Comparison of ENCODE assay signal across 8 cellular contexts in genomic region chr12:101829639-101830390, GRCh38. TPM values are rescaled to one million over a fixed set of nuclear protein-coding genes. Genes with fewer than 3 reads are reported as not detected.
DNase-seq lines count a peak whose midpoint lies in the region; ATAC-seq and TF ChIP-seq lines count a peak whose summit lies in the region.

No MANE protein-coding gene starts in this region.

- H3K4me3 ChIP-seq in heart right ventricle (peak overlapping the region; percentile 74 to 95 (median 87)), skeletal muscle cell (ENCODE audit: low read depth, low read length) (peak overlapping the region; percentile 82)

- WGBS in heart right ventricle, 2 donors, result 6 to 7% methylated on average over 13 of the region's 13 CpGs

- H3K4me1 ChIP-seq in heart right ventricle, result peaks cover 0 to 52% (median 29%) of the 10 kb centered on the region in 9 donors

- peak overlapping the region; percentile 96 for H3K4me3 Mint-ChIP-seq in activated B cell treated with CpG ODN at 0.5 μM for 24 hours

- no peaks in the 10 kb centered on the region for H3K27me3 Mint-ChIP-seq in activated B cell treated with CpG ODN at 0.5 μM for 24 hours

- H3K36me3 Mint-ChIP-seq in activated B cell treated with CpG ODN at 0.5 μM for 24 hours (ENCODE audit: low read depth), result peaks cover 3% of the 10 kb centered on the region

- no peaks in the 10 kb centered on the region for H3K9me3 ChIP-seq in heart right ventricle

- peaks cover 41% of the 10 kb centered on the region for H3K4me1 Mint-ChIP-seq in activated B cell treated with CpG ODN at 0.5 μM for 24 hours

- ATAC-seq in HG02852 (IDR thresholded peaks at IDR 0.05; ENCODE audit: unreplicated experiment), result peak; percentile 3
- ATAC-seq in activated B cell treated with CpG ODN at 0.5 μM for 24 hours (ENCODE audit: low read depth), result no peak
- peak in 4 of 8 donors; percentile 6 to 23 (median 18) for ATAC-seq in heart right ventricle
- ATAC-seq in GM18867 (IDR thresholded peaks at IDR 0.05; ENCODE audit: unreplicated experiment), result no peak

- H3K27ac ChIP-seq in heart right ventricle, result peak overlapping the region; percentile 38 to 89 (median 87)

- H3K27me3 ChIP-seq in heart right ventricle, result no peaks in the 10 kb centered on the region

- DNase-seq in Caki2 (ENCODE audit: low read depth) (peak; percentile 19), activated B cell treated with CpG ODN at 0.5 μM for 24 hours (no peak), heart right ventricle (no peak), skeletal muscle cell (ENCODE audit: low read depth) (no peak), D341Med (ENCODE audit: low spot score) (no peak)
- DNase-seq in NK-92 treated with Interleukin-12 subunit alpha and Interleukin-12 subunit beta, amount 100 ng/mL, for 24 hours (lab: John Stamatoyannopoulos, UW), result no peak

- TF ChIP-seq CTCF in activated B cell treated with CpG ODN at 0.5 μM for 24 hours (IDR thresholded peaks at IDR 0.05), result no peak
- no peak for TF ChIP-seq CTCF in heart right ventricle (IDR thresholded peaks at IDR 0.05)

- intact Hi-C loops in activated B cell treated with CpG ODN at 0.5 μM for 24 hours (cut with micrococcal nuclease) (loop anchor here (1.0 to 5.0 kb wide), 11 partner anchors 35 to 1628 kb away; partner anchors contain the start of genes ACTR6, CHPT1 and WASHC3), heart right ventricle (cut with DNase I) (loop anchor here in 9 of 10 donors (2.0 to 10.0 kb wide), 11 partner anchors 38 to 415 kb away; partner anchors contain the start of genes DRAM1 (in 2 of the 9) and CHPT1 (in 1 of the 9))

- H3K9me3 Mint-ChIP-seq in activated B cell treated with CpG ODN at 0.5 μM for 24 hours, result no peaks in the 10 kb centered on the region

- CTCF ChIA-PET in activated B cell treated with CpG ODN at 0.5 μM for 24 hours (lab: Charles Lee), result interaction anchor here (0.6 to 6.5 kb wide), 13 partner anchors 10 to 423 kb away, joined by 3 to 50 read pairs (median 6); partner anchors contain the start of gene ARL1

- POLR2A ChIA-PET in activated B cell treated with CpG ODN at 0.5 μM for 24 hours (lab: Charles Lee), result interaction anchor here (0.6 to 3.0 kb wide), 14 partner anchors 9 to 423 kb away, joined by 3 to 16 read pairs (median 6); partner anchors contain the start of genes ARL1, DRAM1 and SYCP3

- H3K27ac Mint-ChIP-seq in activated B cell treated with CpG ODN at 0.5 μM for 24 hours, result peak overlapping the region; percentile 87

- H3K36me3 ChIP-seq in heart right ventricle, result no peaks in the 10 kb centered on the region

- in situ Hi-C loops in Caki2 (cut with HindIII; ENCODE audit: low pct_unique_long_range_greater_than_20kb, low sequenced_read_pairs), result no loop called here

RNA-seq across cellular contexts. Expression of gene GNPTAB, which starts 0.9 kb away (rescaled TPM):
- total RNA-seq in Caki2 (2014; rRNA removed; shearing (Covaris generic); ENCODE audit: low replicate concordance), result 13.6 and 19.5 TPM in 2 replicates
- total RNA-seq in activated B cell treated with CpG ODN at 0.5 μM for 24 hours (41.8 and 42.8 TPM in 2 replicates), heart right ventricle (10 to 100 TPM; 39.9 to 60.6 (median 49.0) TPM)
- 10 to 100 TPM; 10.5 to 24.6 TPM for polyA plus RNA-seq in heart right ventricle

RNA-seq across cellular contexts. Expression of gene DRAM1, which starts 47.6 kb away (rescaled TPM):
- total RNA-seq in Caki2 (2014; rRNA removed; shearing (Covaris generic); ENCODE audit: low replicate concordance), result 54.1 and 62.0 TPM in 2 replicates
- total RNA-seq in activated B cell treated with CpG ODN at 0.5 μM for 24 hours (9.6 and 11.5 TPM in 2 replicates), heart right ventricle (10 to 100 TPM in 2 of 10 donors, 1 to 10 TPM in 8; 2.4 to 19.6 (median 3.3) TPM)
- polyA plus RNA-seq in heart right ventricle, result 1 to 10 TPM; 4.2 to 4.3 TPM
